36 cellular contexts compared by ENCODE assay signal in the genomic region with DNA sequence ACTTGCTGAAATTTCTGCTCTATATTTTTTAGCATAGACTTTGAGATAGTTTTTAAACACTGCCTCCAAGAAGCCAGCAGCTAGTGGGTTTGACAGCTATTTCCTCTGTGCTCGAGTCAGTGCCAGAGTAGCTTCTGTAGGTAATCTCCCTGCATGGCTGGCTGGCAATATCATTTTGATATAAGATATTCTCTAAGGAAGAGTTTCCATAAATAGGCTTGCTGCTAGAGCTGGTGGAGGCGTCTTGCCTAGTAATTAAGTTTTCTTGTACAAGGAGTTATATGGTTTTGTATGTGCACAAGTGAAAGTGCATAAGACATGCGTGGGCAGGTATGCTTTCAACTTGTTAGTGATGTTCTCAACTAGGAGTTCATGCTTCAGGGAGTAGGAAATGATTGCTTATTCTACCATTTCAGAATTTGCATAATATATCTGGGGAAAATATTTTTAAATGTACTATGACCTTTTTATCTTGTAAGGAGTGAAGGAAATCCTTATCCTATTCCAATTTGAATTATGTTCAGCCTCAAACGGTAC.
DNase-seq lines count a peak whose midpoint lies in the region; ATAC-seq and TF ChIP-seq lines count a peak whose summit lies in the region.
"Had no signal": no experiment of that assay in that cellular context is flagged by ENCODE, and none has a peak within 500 bp of the region (broad histone marks: within the 10 kb centered on the region; RNA-seq: fewer than 3 reads in every experiment).

No MANE protein-coding gene starts in this region.

- DNase-seq in GM10248 (ENCODE audit: extremely low spot score) (peak; percentile 41), germinal center (ENCODE audit: low spot score) (peak; percentile 14), stomach (no peak), endodermal cell (no peak), GM19238 (ENCODE audit: insufficient read length, low spot score) (no peak), foreskin melanocyte (no peak)
- DNase-seq: activated CD8-positive, alpha-beta T cell treated with anti-CD3 and anti-CD28 coated beads, Interleukin-2, amount 10 ng/mL, durations not matched to agents 7 days and 5 days; AML-193; amniotic stem cell; CD4-positive, alpha-beta T cell; GM23248; Karpas-422; lower lobe of right lung; midbrain; naive thymus-derived CD4-positive, alpha-beta T cell; NCI-H1417; NCI-H2029; NCI-H2227 treated with DMSO at 0.1 percent for 48 hours; NCI-H69; Right ventricle myocardium superior; stimulated activated CD4-positive, alpha-beta T cell treated with anti-CD3 and anti-CD28 coated beads, Interleukin-12 subunit alpha, Interleukin-12 subunit beta, amount 100 ng/mL, for 4 hours; stimulated activated CD4-positive, alpha-beta T cell treated with anti-CD3 and anti-CD28 coated beads, Interleukin-2, amount 100 ng/mL, for 48 hours had no signal

- no peak for TF ChIP-seq EP300 in stomach (IDR thresholded peaks at IDR 0.05)

- H3K9me3 ChIP-seq in stomach (no peaks in the 10 kb centered on the region), endodermal cell (ENCODE audit: control insufficient read depth, low read length) (no peaks in the 10 kb centered on the region)
- H3K9me3 ChIP-seq: A549, lower lobe of right lung, prostate gland, tibial nerve had no signal

- intact Hi-C loops in stomach (cut with DNase I; ENCODE audit: low total_unique reads): no loop called here

- no peaks in the 10 kb centered on the region for H3K4me1 Mint-ChIP-seq in endodermal cell
- H3K4me1 Mint-ChIP-seq: activated naive CD4-positive, alpha-beta T cell treated with anti-CD3 and anti-CD28 coated beads, Interleukin-2, amount 50 U/mL, for 24 hours; activated T-helper 17 cell treated with anti-CD3 and anti-CD28 coated beads, Interleukin-2, amount 50 U/mL, for 72 hours; brain; naive thymus-derived CD4-positive, alpha-beta T cell had no signal

- H3K4me3 Mint-ChIP-seq in endodermal cell: no peak overlapping the region
- H3K4me3 Mint-ChIP-seq: activated CD8-positive, alpha-beta T cell treated with anti-CD3 and anti-CD28 coated beads, Interleukin-2, amount 10 ng/mL, durations not matched to agents 7 days and 5 days; activated naive CD4-positive, alpha-beta T cell treated with anti-CD3 and anti-CD28 coated beads, Interleukin-2, amount 50 U/mL, for 24 hours; activated T-helper 17 cell treated with anti-CD3 and anti-CD28 coated beads, Interleukin-2, amount 50 U/mL, for 72 hours; brain; CD4-positive, alpha-beta T cell; naive thymus-derived CD4-positive, alpha-beta T cell; T-helper 1 cell treated with Interleukin-12 subunit alpha and Interleukin-12 subunit beta and Interleukin-4 antibody, amounts not matched to agents 30 μg/mL and 1 μg/mL, for 36 hours had no signal

- peak; percentile 57 for ATAC-seq in GM18517 (IDR thresholded peaks at IDR 0.05; ENCODE audit: unreplicated experiment)
- ATAC-seq in HG02610 (IDR thresholded peaks at IDR 0.05; ENCODE audit: unreplicated experiment): peak; percentile 56
- ATAC-seq: A549; activated CD4-positive, CD25-positive, alpha-beta regulatory T cell treated with anti-CD3 and anti-CD28 coated beads, Interleukin-2, amount 50 U/mL, for 24 hours; activated CD8-positive, alpha-beta T cell treated with anti-CD3 and anti-CD28 coated beads, Interleukin-2, amount 10 ng/mL, durations not matched to agents 7 days and 5 days; activated T-helper 17 cell treated with anti-CD3 and anti-CD28 coated beads, Interleukin-2, amount 50 U/mL, for 72 hours; lower lobe of right lung; naive thymus-derived CD4-positive, alpha-beta T cell; sciatic nerve; SK-N-SH treated with all-trans-retinoic acid at 6 μM for 48 hours had no signal

- POLR2A ChIA-PET in GM10248 (lab: Yijun Ruan, JAX): no interaction called here

- H3K36me3 ChIP-seq in stomach (no peaks in the 10 kb centered on the region), endodermal cell (ENCODE audit: control insufficient read depth, insufficient read depth, low read length) (no peaks in the 10 kb centered on the region)
- H3K36me3 ChIP-seq: lower lobe of right lung, prostate gland, tibial nerve had no signal

- TF ChIP-seq POLR2A in stomach (IDR thresholded peaks at IDR 0.05): no peak

- TF ChIP-seq CTCF in GM10248 (IDR thresholded peaks at IDR 0.05; ENCODE audit: control extremely low read depth, extremely low read depth, low read depth, missing control alignments) (no peak), stomach (IDR thresholded peaks at IDR 0.05) (no peak), endodermal cell (conservative IDR thresholded peaks at IDR 0.05) (no peak)

- H3K9ac ChIP-seq in endodermal cell (ENCODE audit: extremely low read depth, low read length, poor library complexity, severe bottlenecking): no peak overlapping the region
- H3K9ac ChIP-seq: GM23248 had no signal

- no peak overlapping the region for H3K27ac Mint-ChIP-seq in endodermal cell
- H3K27ac Mint-ChIP-seq: activated CD8-positive, alpha-beta T cell treated with anti-CD3 and anti-CD28 coated beads, Interleukin-2, amount 10 ng/mL, durations not matched to agents 7 days and 5 days; activated naive CD4-positive, alpha-beta T cell treated with anti-CD3 and anti-CD28 coated beads, Interleukin-2, amount 50 U/mL, for 24 hours; activated T-helper 17 cell treated with anti-CD3 and anti-CD28 coated beads, Interleukin-2, amount 50 U/mL, for 72 hours; brain; CD4-positive, alpha-beta T cell; naive thymus-derived CD4-positive, alpha-beta T cell; T-helper 1 cell treated with Interleukin-12 subunit alpha and Interleukin-12 subunit beta and Interleukin-4 antibody, amounts not matched to agents 30 μg/mL and 1 μg/mL, for 36 hours had no signal

- CTCF ChIA-PET in GM10248 (lab: Yijun Ruan, JAX): no interaction called here

- H3K27me3 ChIP-seq in stomach (peaks cover 0 to 13% (median 0%) of the 10 kb centered on the region in 3 donors), endodermal cell (ENCODE audit: control insufficient read depth, insufficient read depth, low read length, poor library complexity, severe bottlenecking) (peaks cover 5% of the 10 kb centered on the region)
- H3K27me3 ChIP-seq: tibial nerve had no signal

- no peaks in the 10 kb centered on the region for H3K4me1 ChIP-seq in stomach
- H3K4me1 ChIP-seq in endodermal cell (ENCODE audit: control insufficient read depth, insufficient read depth, low read length): no peaks in the 10 kb centered on the region
- H3K4me1 ChIP-seq: A549, lower lobe of right lung, prostate gland, tibial nerve had no signal

- no peaks in the 10 kb centered on the region for H3K36me3 Mint-ChIP-seq in endodermal cell (ENCODE audit: low read depth)
- H3K36me3 Mint-ChIP-seq: activated naive CD4-positive, alpha-beta T cell treated with anti-CD3 and anti-CD28 coated beads, Interleukin-2, amount 50 U/mL, for 24 hours; brain; naive thymus-derived CD4-positive, alpha-beta T cell had no signal

- WGBS in stomach, 5 donors: 53 to 59% (median 57%) methylated on average over 4 of the region's 4 CpGs
- 85 to 100% methylated on average over 1 to 4 of the region's 4 CpGs for WGBS in endodermal cell (ENCODE audit: insufficient coverage in 1 of 2, insufficient read length in 1 of 2), 2 experiments

- no peak overlapping the region for H3K27ac ChIP-seq in stomach
- no peak overlapping the region for H3K27ac ChIP-seq in endodermal cell (ENCODE audit: low read depth, low read length)
- H3K27ac ChIP-seq: A549, dorsolateral prefrontal cortex, GM23248, hepatocyte, lower lobe of right lung, prostate gland, tibial nerve had no signal

- H3K27me3 Mint-ChIP-seq in endodermal cell (ENCODE audit: insufficient read depth): peaks cover 13% of the 10 kb centered on the region

- H3K9me3 Mint-ChIP-seq in endodermal cell: no peaks in the 10 kb centered on the region
- H3K9me3 Mint-ChIP-seq: activated naive CD4-positive, alpha-beta T cell treated with anti-CD3 and anti-CD28 coated beads, Interleukin-2, amount 50 U/mL, for 24 hours; activated T-helper 17 cell treated with anti-CD3 and anti-CD28 coated beads, Interleukin-2, amount 50 U/mL, for 72 hours; brain; CD4-positive, alpha-beta T cell; T-helper 1 cell treated with Interleukin-12 subunit alpha and Interleukin-12 subunit beta and Interleukin-4 antibody, amounts not matched to agents 30 μg/mL and 1 μg/mL, for 36 hours had no signal

- H3K4me3 ChIP-seq in stomach (no peak overlapping the region), endodermal cell (ENCODE audit: low read length) (no peak overlapping the region)
- H3K4me3 ChIP-seq: A549, dorsolateral prefrontal cortex, GM23248, hepatocyte, lower lobe of right lung, prostate gland, tibial nerve had no signal

Comparison
In these comparisons a context has a peak if more than half of its experiments do, and no peak if none do; other contexts are left out.
1. DNase-seq: peak in GM10248 (single experiment) and germinal center (single experiment); none in stomach (single experiment), endodermal cell (single experiment), GM19238 (single experiment) and foreskin melanocyte (single experiment).